Comparison of ENCODE assay signal across 8 cellular contexts in genomic region chr12:132761911-132762583, GRCh38. TPM values are rescaled to one million over a fixed set of nuclear protein-coding genes. Genes with fewer than 3 reads are reported as not detected.
A peak's percentile ranks its signal among the peaks of the same experiment; 100 is the strongest.
DNase-seq lines count a peak whose midpoint lies in the region; ATAC-seq and TF ChIP-seq lines count a peak whose summit lies in the region.

No MANE protein-coding gene starts in this region.

- DNase-seq in AG09319 (ENCODE audit: extremely low read depth, low read depth) (peak; percentile 73), NCI-H446 treated with DMSO at 0.1 percent for 48 hours (lab: John Stamatoyannopoulos, UW) (peak; percentile 58), colonic mucosa (peak; percentile 84), left lobe of liver (ENCODE audit: low spot score) (peak; percentile 87)
- DNase-seq in activated CD4-positive, alpha-beta T cell treated with anti-CD3 and anti-CD28 coated beads for 48 hours, result peak; percentile 89
- DNase-seq in stimulated activated CD4-positive, alpha-beta T cell treated with anti-CD3 and anti-CD28 coated beads, Interleukin-1b, Interleukin-23, amount 100 ng/mL, for 48 hours, result peak; percentile 84

- H3K27ac ChIP-seq in colonic mucosa, result peak overlapping the region; percentile 95

- peak overlapping the region; percentile 45 for H3K4me3 ChIP-seq in colonic mucosa

- H3K4me1 ChIP-seq in colonic mucosa, result no peaks in the 10 kb centered on the region

- ATAC-seq in GM18873 (IDR thresholded peaks at IDR 0.05; ENCODE audit: low FRiP score, unreplicated experiment), result peak; percentile 40
- ATAC-seq in HG03135 (IDR thresholded peaks at IDR 0.05; ENCODE audit: unreplicated experiment), result peak; percentile 77
- peak; percentile 93 for ATAC-seq in left lobe of liver

- no peaks in the 10 kb centered on the region for H3K9me3 ChIP-seq in colonic mucosa

- no peaks in the 10 kb centered on the region for H3K27me3 ChIP-seq in colonic mucosa

- no peaks in the 10 kb centered on the region for H3K36me3 ChIP-seq in colonic mucosa

- peak overlapping the region; percentile 77 to 92 for H3K9ac ChIP-seq in colonic mucosa (ENCODE audit: low read depth in 2 of 2, low read length in 2 of 2)

- intact Hi-C loops in colonic mucosa (cut with DNase I), result loop anchor here (10.0 kb wide), 1 partner anchor 143 kb away; no protein-coding TSS in a partner anchor

- TF ChIP-seq CTCF in AG09319 (IDR thresholded peaks at IDR 0.05; ENCODE audit: low read depth, low read length), result no peak
- no peak for TF ChIP-seq CTCF in colonic mucosa (IDR thresholded peaks at IDR 0.05)

RNA-seq across cellular contexts. Expression of gene ANKLE2, which starts 0.4 kb away (rescaled TPM):
- total RNA-seq in colonic mucosa, result 10 to 100 TPM; 33.7 to 41.8 TPM
- total RNA-seq in left lobe of liver, result 16.9 TPM

RNA-seq across cellular contexts. Expression of gene PGAM5, which starts 51.4 kb away (rescaled TPM):
- total RNA-seq in colonic mucosa (10 to 100 TPM; 33.3 to 85.6 TPM), left lobe of liver (25.2 TPM)

Comparison
In these comparisons a context has a peak if more than half of its experiments do, and no peak if none do; other contexts are left out.
1. Peak in every context shown above with its lines: DNase-seq, ATAC-seq, H3K4me3 ChIP-seq and H3K27ac ChIP-seq.
2. ATAC-seq: peak in every context shown above with its lines; median percentile 93 in left lobe of liver; 77 in HG03135; 40 in GM18873.